Comparison of ENCODE assay signal across 8 cellular contexts in the genomic region with DNA sequence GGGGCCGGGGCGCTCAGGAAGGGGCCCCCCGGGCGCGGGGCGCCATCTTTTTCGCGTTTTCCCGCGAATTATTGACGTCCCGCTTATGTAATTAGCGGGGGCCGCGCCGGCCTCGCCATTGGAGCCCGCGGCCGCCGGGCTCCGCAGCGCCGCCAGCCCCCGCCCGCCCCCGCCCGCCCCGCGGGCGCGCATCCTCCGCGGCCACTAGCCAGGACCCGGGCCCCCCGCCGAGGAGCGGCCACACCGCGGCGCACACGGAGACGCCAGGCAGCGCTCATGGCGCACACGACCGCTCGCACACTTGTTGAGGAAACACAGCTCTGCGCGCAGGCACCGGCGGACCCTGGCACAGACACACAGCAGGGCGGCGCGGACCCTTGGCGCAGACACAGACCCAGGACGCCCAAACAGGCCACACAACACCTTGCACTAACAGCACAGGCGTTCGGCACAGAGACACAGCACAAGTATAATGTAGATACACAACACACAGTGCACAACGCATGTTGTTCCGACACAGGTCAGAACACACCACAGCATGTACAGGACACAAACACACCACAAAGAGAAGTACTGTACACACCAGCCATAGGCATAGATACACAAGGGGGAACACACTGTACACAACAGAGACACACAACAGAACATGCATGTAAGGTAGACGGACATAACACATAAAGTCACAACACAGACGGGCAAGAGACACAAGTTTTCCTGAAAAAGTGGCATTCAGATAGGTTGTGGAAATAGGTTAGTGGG. TPM values are rescaled to one million over a fixed set of nuclear protein-coding genes. Genes with fewer than 3 reads are reported as not detected.
DNase-seq lines count a peak whose midpoint lies in the region; ATAC-seq, FAIRE-seq and TF ChIP-seq lines count a peak whose summit lies in the region.

No MANE protein-coding gene starts in this region.

- TF ChIP-seq RAD21 in IMR-90 (IDR thresholded peaks at IDR 0.05; ENCODE audit: low read length), result peak; percentile 25; the same call in 1 of the 2 replicates

- CTCF ChIA-PET in IMR-90 (lab: Yijun Ruan, JAX), result no interaction called here
- CTCF ChIA-PET in Panc1 (lab: Charles Lee), result no interaction called here

- H3K23ac ChIP-seq in IMR-90 (ENCODE audit: low read depth, low read length), result peak overlapping the region; percentile 94

- H3K4me1 ChIP-seq in IMR-90 (ENCODE audit: control insufficient read depth, insufficient read depth, low read length) (peaks cover 15% of the 10 kb centered on the region), Panc1 (ENCODE audit: control insufficient read depth, insufficient read depth, low read length) (peaks cover 38% of the 10 kb centered on the region), neural progenitor cell (peaks cover 18% of the 10 kb centered on the region)

- H2AFZ ChIP-seq in IMR-90 (replicated peaks; ENCODE audit: low read length, poor library complexity) (peak overlapping the region; percentile 93), neural progenitor cell (replicated peaks) (peak overlapping the region; percentile 82)

- POLR2A ChIA-PET in IMR-90 (lab: Charles Lee; ENCODE audit: unreplicated experiment), result no interaction called here
- POLR2A ChIA-PET in Panc1 (lab: Charles Lee), result no interaction called here

- H2AK5ac ChIP-seq in IMR-90 (ENCODE audit: low read depth, low read length), result peak overlapping the region; percentile 90

- peak overlapping the region; percentile 77 to 97 for H4K8ac ChIP-seq in IMR-90 (ENCODE audit: low read depth in 2 of 2, low read length in 2 of 2)

- peak overlapping the region; percentile 85 for H2BK5ac ChIP-seq in IMR-90 (ENCODE audit: low read depth, low read length, poor library complexity, severe bottlenecking)

- H3K27me3 Mint-ChIP-seq in neural progenitor cell (ENCODE audit: insufficient read depth, low read depth), result peaks cover 8% of the 10 kb centered on the region

- H3K79me1 ChIP-seq in IMR-90 (ENCODE audit: low read depth in 1 of 2, low read length in 2 of 2), result peaks cover 19 to 45% of the 10 kb centered on the region in 2 experiments

- BruUV-seq in IMR-90 (replicated peaks; lab: Mats Ljungman, UMichigan), result no TSS peak
- BruUV-seq in Panc1 (replicated peaks; lab: Mats Ljungman, UMichigan), result no TSS peak

- peaks cover 16% of the 10 kb centered on the region for H3K36me3 Mint-ChIP-seq in neural progenitor cell

- in situ Hi-C loops in IMR-90 (cut with MboI; ENCODE audit: low sequenced_read_pairs) (no loop called here), Panc1 (cut with HindIII; ENCODE audit: low pct_unique_long_range_greater_than_20kb, low sequenced_read_pairs) (no loop called here)

- dilution Hi-C loops in IMR-90 (cut with HindIII; ENCODE audit: low sequenced_read_pairs, unreplicated experiment), result no loop called here

- H3K9me1 ChIP-seq in IMR-90 (ENCODE audit: insufficient read depth, low read length), result peaks cover 25% of the 10 kb centered on the region; the same call in 1 of the 2 replicates

- 0% methylated on average over 10 of the region's 63 CpGs; no CpG with 5 or more reads in 1 of the 2 experiments for WGBS in IMR-90 (ENCODE audit: extremely low coverage in 2 of 2, insufficient read length in 1 of 2), 2 experiments

- H2AK9ac ChIP-seq in IMR-90 (replicated peaks; ENCODE audit: low read depth, low read length, poor library complexity), result peak overlapping the region; percentile 92

- H3K36me3 ChIP-seq in IMR-90 (ENCODE audit: control insufficient read depth, insufficient read depth, low read length), result peaks cover 10% of the 10 kb centered on the region
- no peaks in the 10 kb centered on the region; the same call in 1 of the 2 replicates for H3K36me3 ChIP-seq in Panc1 (ENCODE audit: control insufficient read depth, insufficient read depth, low read length)
- no peaks in the 10 kb centered on the region for H3K36me3 ChIP-seq in neural progenitor cell

- H3K4me1 Mint-ChIP-seq in neural progenitor cell, result peaks cover 30% of the 10 kb centered on the region

- TF ChIP-seq CTCF in IMR-90 (conservative IDR thresholded peaks at IDR 0.05; ENCODE audit: low read depth, low read length) (0 out of 2 replicates have a peak, but pooled peaks have one; percentile 17), Panc1 (IDR thresholded peaks at IDR 0.05) (no peak; the same call in 1 of the 2 replicates), neural progenitor cell (IDR thresholded peaks at IDR 0.05) (no peak)

- TF ChIP-seq POLR2A in IMR-90 (IDR thresholded peaks at IDR 0.05; ENCODE audit: low read depth, low read length), result peak; percentile 5; the same call in 1 of the 2 replicates

- peak; percentile 26 for ATAC-seq in GM21447 (IDR thresholded peaks at IDR 0.05; ENCODE audit: unreplicated experiment)
- peak; percentile 70 for ATAC-seq in IMR-90 (ENCODE audit: low read depth)
- peak; percentile 67 for ATAC-seq in Panc1

- peak overlapping the region; percentile 59 for H2BK120ac ChIP-seq in IMR-90 (ENCODE audit: low read depth, low read length)

- FAIRE-seq in frontal cortex (lab: Jason Lieb, UNC), result no peak

- peaks cover 2% of the 10 kb centered on the region for H3K9me3 Mint-ChIP-seq in neural progenitor cell

- H3K27ac Mint-ChIP-seq in neural progenitor cell, result peak overlapping the region; percentile 77

- H3K14ac ChIP-seq in IMR-90 (replicated peaks; ENCODE audit: low read depth, low read length), result peak overlapping the region; percentile 91

- peaks cover 45% of the 10 kb centered on the region for H3F3A ChIP-seq in neural progenitor cell (ENCODE audit: low read depth)

- H3K56ac ChIP-seq in IMR-90 (ENCODE audit: extremely low read depth, insufficient read depth, low read length), result peak overlapping the region; percentile 89

- H3K4me3 Mint-ChIP-seq in neural progenitor cell, result peak overlapping the region; percentile 89

- H3K27me3 ChIP-seq in IMR-90 (ENCODE audit: control insufficient read depth, insufficient read depth, low read length) (no peaks in the 10 kb centered on the region), Panc1 (ENCODE audit: control insufficient read depth, insufficient read depth, low read length) (no peaks in the 10 kb centered on the region), neural progenitor cell (peaks cover 17% of the 10 kb centered on the region)

- H4K5ac ChIP-seq in IMR-90 (ENCODE audit: low read depth, low read length), result peak overlapping the region; percentile 48

- H4K20me1 ChIP-seq in IMR-90 (ENCODE audit: insufficient read depth, low read length) (no peaks in the 10 kb centered on the region), neural progenitor cell (ENCODE audit: low read depth) (no peaks in the 10 kb centered on the region)

- peak overlapping the region; percentile 94 for H3K4ac ChIP-seq in IMR-90 (ENCODE audit: low read depth, low read length)

- peak overlapping the region; percentile 65 for H3K18ac ChIP-seq in IMR-90 (ENCODE audit: low read depth, low read length)

- H2BK15ac ChIP-seq in IMR-90 (ENCODE audit: low read depth, low read length), result peak overlapping the region; percentile 78

- H4K91ac ChIP-seq in IMR-90 (ENCODE audit: insufficient read depth, low read depth, low read length), result peak overlapping the region; percentile 88

- H3K9me3 ChIP-seq in IMR-90 (ENCODE audit: control insufficient read depth, insufficient read depth, low read length) (no peaks in the 10 kb centered on the region), Panc1 (ENCODE audit: control insufficient read depth, insufficient read depth, low read depth, low read length) (no peaks in the 10 kb centered on the region), neural progenitor cell (ENCODE audit: low read depth) (no peaks in the 10 kb centered on the region)

- H3K79me2 ChIP-seq in neural progenitor cell (ENCODE audit: low read depth), result no peaks in the 10 kb centered on the region

- DNase-seq in DMS114 treated with DMSO at 0.1 percent for 48 hours (lab: John Stamatoyannopoulos, UW; ENCODE audit: unreplicated experiment), result peak; percentile 18
- peak; percentile 47 for DNase-seq in IMR-90
- DNase-seq in Panc1 (ENCODE audit: low read depth, low spot score), result no peak
- DNase-seq in activated gamma-delta T cell (lab: John Stamatoyannopoulos, UW), result peak; percentile 57
- DNase-seq in frontal cortex (ENCODE audit: low spot score in 2 of 2), result peak; percentile 86 to 90
- peak; percentile 83 for DNase-seq in neural progenitor cell (ENCODE audit: low spot score)
- DNase-seq in ureter (ENCODE audit: low spot score), result peak; percentile 64

- H3K27ac ChIP-seq in IMR-90 (ENCODE audit: insufficient read depth, low read length) (peak overlapping the region; percentile 76), Panc1 (ENCODE audit: low read length) (peak overlapping the region; percentile 91), neural progenitor cell (no peak overlapping the region)

- intact Hi-C loops in IMR-90 (cut with micrococcal nuclease), result loop anchor here (1.0 to 5.0 kb wide), 3 partner anchors 59 to 195 kb away; a partner anchor contains a TSS
- intact Hi-C loops in Panc1 (cut with micrococcal nuclease; ENCODE audit: unreplicated experiment), result loop anchor here (5.0 kb wide), 1 partner anchor 50 kb away; a partner anchor contains a TSS

- H3K4me2 ChIP-seq in IMR-90 (ENCODE audit: low read depth, low read length), result peak overlapping the region; percentile 87
- H3K4me2 ChIP-seq in neural progenitor cell, result peak overlapping the region; percentile 92

- peak overlapping the region; percentile 94 for H3K9ac ChIP-seq in IMR-90 (ENCODE audit: low read depth, low read length)
- H3K9ac ChIP-seq in neural progenitor cell, result no peak overlapping the region

- peak overlapping the region; percentile 10 for H2BK20ac ChIP-seq in IMR-90 (ENCODE audit: low read depth, low read length)

- peak overlapping the region; percentile 56 for H3K4me3 ChIP-seq in IMR-90 (ENCODE audit: insufficient read depth, low read depth, low read length)
- H3K4me3 ChIP-seq in Panc1 (ENCODE audit: low read depth in 2 of 2, low read length in 2 of 2), result peak overlapping the region; percentile 50 to 63
- peak overlapping the region; percentile 92 for H3K4me3 ChIP-seq in neural progenitor cell

RNA-seq across cellular contexts. Expression of a gene that starts 0.5 kb away (rescaled TPM):
- total RNA-seq in IMR-90 (2012; rRNA removed), result 36.1 and 37.6 TPM in 2 replicates
- 55.6 and 56.9 TPM in 2 replicates for polyA plus RNA-seq in IMR-90 (2012; rRNA removed)
- 52.9 and 59.9 TPM in 2 replicates for polyA plus RNA-seq in IMR-90 (2012; cell fraction: cytosol; rRNA removed)
- polyA plus RNA-seq in IMR-90 (2012; cell fraction: nucleus; rRNA removed; ENCODE audit: low replicate concordance), result 37.1 and 52.4 TPM in 2 replicates
- 91.1 TPM for total RNA-seq in Panc1 (2021; ENCODE audit: unreplicated experiment)
- 56.2 TPM for polyA plus RNA-seq in Panc1 (2012; ENCODE audit: insufficient read length)
- total RNA-seq in frontal cortex, result 3.7 TPM
- 27.4 and 45.1 TPM in 2 replicates for total RNA-seq in neural progenitor cell (ENCODE audit: low replicate concordance)
- total RNA-seq in ureter, result 33.3 TPM

RNA-seq across cellular contexts. Expression of a gene that starts 34.7 kb away (rescaled TPM):
- total RNA-seq in IMR-90 (2012; rRNA removed) (25.6 and 38.9 TPM in 2 replicates), Panc1 (2021; ENCODE audit: unreplicated experiment) (53.0 TPM), frontal cortex (31.0 TPM), neural progenitor cell (ENCODE audit: low replicate concordance) (4.6 and 8.7 TPM in 2 replicates), ureter (53.4 TPM)
- polyA plus RNA-seq in IMR-90 (2012; rRNA removed), result 23.1 and 26.1 TPM in 2 replicates
- 8.2 and 8.4 TPM in 2 replicates for polyA plus RNA-seq in IMR-90 (2012; cell fraction: cytosol; rRNA removed)
- 3.0 and 16.9 TPM in 2 replicates for polyA plus RNA-seq in IMR-90 (2012; cell fraction: nucleus; rRNA removed; ENCODE audit: low replicate concordance)
- polyA plus RNA-seq in Panc1 (2012; ENCODE audit: insufficient read length), result 42.9 TPM

RNA-seq across cellular contexts. Expression of a gene that starts 49.1 kb away (rescaled TPM):
- total RNA-seq in IMR-90 (2012; rRNA removed) (3.1 and 3.9 TPM in 2 replicates), Panc1 (2021; ENCODE audit: unreplicated experiment) (4.7 TPM), frontal cortex (1.6 TPM), neural progenitor cell (ENCODE audit: low replicate concordance) (3.2 and 4.5 TPM in 2 replicates), ureter (10.0 TPM)
- polyA plus RNA-seq in IMR-90 (2012; rRNA removed), result 3.7 and 4.1 TPM in 2 replicates
- polyA plus RNA-seq in IMR-90 (2012; cell fraction: cytosol; rRNA removed), result 2.0 and 2.9 TPM in 2 replicates
- polyA plus RNA-seq in IMR-90 (2012; cell fraction: nucleus; rRNA removed; ENCODE audit: low replicate concordance), result 5.6 and 6.9 TPM in 2 replicates
- polyA plus RNA-seq in Panc1 (2012; ENCODE audit: insufficient read length), result 3.7 TPM
